8 cellular contexts compared by ENCODE assay signal in genomic region chr2:45610281-45611019, GRCh38. TPM values are rescaled to one million over a fixed set of nuclear protein-coding genes. Genes with fewer than 3 reads are reported as not detected.
DNase-seq lines count a peak whose midpoint lies in the region; ATAC-seq and TF ChIP-seq lines count a peak whose summit lies in the region.

No MANE protein-coding gene starts in this region.

- peaks cover 33% of the 10 kb centered on the region for H3K4me1 Mint-ChIP-seq in CD4-positive, alpha-beta T cell (ENCODE audit: low read depth)
- H3K4me1 Mint-ChIP-seq in endothelial cell (ENCODE audit: unreplicated experiment) (peaks cover 28% of the 10 kb centered on the region), mesothelial cell of epicardium (peaks cover 27% of the 10 kb centered on the region)

- intact Hi-C loops in CD4-positive, alpha-beta T cell (cut with DNase I, micrococcal nuclease): loop anchor here in 1 of 2 experiments (5.0 kb wide), 1 partner anchor 43 kb away; no protein-coding TSS in a partner anchor

- no peaks in the 10 kb centered on the region for H3K27me3 ChIP-seq in CD4-positive, alpha-beta T cell (ENCODE audit: control insufficient read depth, insufficient read depth, low read length)

- CTCF ChIA-PET in CD4-positive, alpha-beta T cell (lab: Charles Lee): interaction anchor here (0.8 to 1.1 kb wide), 3 partner anchors 25 to 168 kb away, joined by 3 read pairs; no protein-coding TSS in a partner anchor

- ATAC-seq in CD4-positive, alpha-beta T cell (ENCODE audit: poor library complexity): peak; percentile 70
- ATAC-seq in GM19452 (IDR thresholded peaks at IDR 0.05; ENCODE audit: unreplicated experiment) (peak; percentile 44), HG03565 (IDR thresholded peaks at IDR 0.05; ENCODE audit: unreplicated experiment) (peak; percentile 23)

- peaks cover 10% of the 10 kb centered on the region for H3K36me3 Mint-ChIP-seq in CD4-positive, alpha-beta T cell (ENCODE audit: low read depth)
- H3K36me3 Mint-ChIP-seq in endothelial cell (ENCODE audit: low read depth, unreplicated experiment) (no peaks in the 10 kb centered on the region), mesothelial cell of epicardium (no peaks in the 10 kb centered on the region)

- DNase-seq in CD4-positive, alpha-beta T cell: peak; percentile 4 to 47 (median 22)
- peak; percentile 60 for DNase-seq in NCI-H748 (lab: John Stamatoyannopoulos, UW; ENCODE audit: unreplicated experiment)
- DNase-seq in activated CD8-positive, alpha-beta memory T cell treated with anti-CD3 and anti-CD28 coated beads for 48 hours (ENCODE audit: low read depth in 2 of 3, low spot score in 2 of 3): peak; percentile 6 to 12 (median 7)
- DNase-seq in endothelial cell (ENCODE audit: low spot score): peak; percentile 38
- DNase-seq in mesothelial cell of epicardium (ENCODE audit: low spot score in 2 of 2, unreplicated experiment in 2 of 2): peak in 1 of 2 experiments; percentile 50
- DNase-seq in stimulated activated CD8-positive, alpha-beta memory T cell treated with anti-CD3 and anti-CD28 coated beads, Interleukin-4, amount 100 ng/mL, for 4 hours (ENCODE audit: low read depth in 2 of 2, low spot score in 1 of 2): peak; percentile 1 to 4

- H3K9me3 ChIP-seq in CD4-positive, alpha-beta T cell (ENCODE audit: control insufficient read depth, low read length): no peaks in the 10 kb centered on the region

- H3K27ac ChIP-seq in CD4-positive, alpha-beta T cell (ENCODE audit: low read depth, low read length): peak overlapping the region; percentile 70

- POLR2A ChIA-PET in CD4-positive, alpha-beta T cell (lab: Charles Lee): interaction anchor here (0.8 to 1.8 kb wide), 3 partner anchors 35 to 43 kb away, joined by 3 to 20 read pairs (median 14); partner anchors contain the start of gene PRKCE

- TF ChIP-seq CTCF in CD4-positive, alpha-beta T cell (IDR thresholded peaks at IDR 0.05): peak; percentile 30
- no peak for TF ChIP-seq CTCF in endothelial cell (IDR thresholded peaks at IDR 0.05; ENCODE audit: unreplicated experiment)
- TF ChIP-seq CTCF in mesothelial cell of epicardium (IDR thresholded peaks at IDR 0.05; ENCODE audit: unreplicated experiment): no peak

- no peaks in the 10 kb centered on the region for H3K27me3 Mint-ChIP-seq in CD4-positive, alpha-beta T cell
- H3K27me3 Mint-ChIP-seq in endothelial cell (ENCODE audit: unreplicated experiment) (peaks cover 2% of the 10 kb centered on the region), mesothelial cell of epicardium (ENCODE audit: low read depth) (no peaks in the 10 kb centered on the region)

- peak overlapping the region; percentile 99 for H3K4me3 Mint-ChIP-seq in CD4-positive, alpha-beta T cell
- peak overlapping the region; percentile 97 for H3K4me3 Mint-ChIP-seq in endothelial cell (ENCODE audit: unreplicated experiment)
- H3K4me3 Mint-ChIP-seq in mesothelial cell of epicardium: peak overlapping the region; percentile 98

- no peaks in the 10 kb centered on the region for H3K9me3 Mint-ChIP-seq in CD4-positive, alpha-beta T cell
- H3K9me3 Mint-ChIP-seq in endothelial cell (ENCODE audit: unreplicated experiment) (no peaks in the 10 kb centered on the region), mesothelial cell of epicardium (no peaks in the 10 kb centered on the region)

- H3K27ac Mint-ChIP-seq in CD4-positive, alpha-beta T cell: peak overlapping the region; percentile 95
- H3K27ac Mint-ChIP-seq in endothelial cell (ENCODE audit: unreplicated experiment) (peak overlapping the region; percentile 96), mesothelial cell of epicardium (peak overlapping the region; percentile 99)

RNA-seq across cellular contexts. Expression of gene SRBD1, which starts 0.6 kb away (rescaled TPM):
- 10 to 100 TPM; 14.2 to 16.0 TPM for total RNA-seq in CD4-positive, alpha-beta T cell
- total RNA-seq in endothelial cell (ENCODE audit: unreplicated experiment): 18.2 TPM
- 16.2 to 22.6 TPM (median 19.3 TPM) in 3 replicates for total RNA-seq in mesothelial cell of epicardium

RNA-seq across cellular contexts. Expression of gene PRKCE, which starts 41.0 kb away (rescaled TPM):
- 10 to 100 TPM; 24.9 to 26.2 TPM for total RNA-seq in CD4-positive, alpha-beta T cell
- total RNA-seq in endothelial cell (ENCODE audit: unreplicated experiment): 24.2 TPM
- 18.1 to 18.5 TPM (median 18.4 TPM) in 3 replicates for total RNA-seq in mesothelial cell of epicardium
